Comparison of ENCODE assay signal across 20 cellular contexts in the genomic region with DNA sequence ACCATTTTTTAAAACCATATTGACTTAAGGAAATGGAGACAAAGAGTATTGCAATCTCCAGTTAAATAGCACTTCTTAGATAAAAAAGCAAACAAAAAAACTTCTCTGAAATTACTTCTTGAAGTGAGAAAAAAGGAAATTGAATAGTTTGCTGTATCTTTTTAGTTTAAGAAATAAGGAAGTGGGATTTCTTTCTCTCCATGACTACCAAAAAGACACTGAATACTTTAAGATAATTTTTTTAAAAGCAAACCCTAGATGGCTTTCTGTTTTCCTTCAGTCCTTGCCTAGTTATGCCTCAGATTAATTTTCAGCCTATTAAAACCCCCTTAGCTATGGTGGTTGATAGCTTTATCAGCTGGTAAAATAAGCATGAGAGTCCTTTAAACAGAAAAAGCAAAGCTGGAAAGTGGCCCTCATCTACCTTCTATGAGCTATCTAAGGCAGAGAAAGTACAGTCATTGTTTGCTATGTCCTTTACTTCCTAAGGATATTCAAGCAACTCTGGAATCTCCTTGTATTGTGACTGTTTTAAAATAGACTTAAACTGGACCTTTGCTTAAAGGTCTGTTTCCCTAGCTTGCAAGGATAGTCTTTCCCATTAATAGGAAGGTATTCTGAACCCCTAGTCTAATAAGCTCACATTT. TPM values are rescaled to one million over a fixed set of nuclear protein-coding genes. Genes with fewer than 3 reads are reported as not detected.
DNase-seq lines count a peak whose midpoint lies in the region; TF ChIP-seq lines count a peak whose summit lies in the region.
"Had no signal": no experiment of that assay in that cellular context is flagged by ENCODE, and none has a peak within 500 bp of the region (broad histone marks: within the 10 kb centered on the region; RNA-seq: fewer than 3 reads in every experiment).

No MANE protein-coding gene starts in this region.

- CTCF ChIA-PET in PC-9 (lab: Charles Lee): no interaction called here

- H3K27ac ChIP-seq in BLaER1 (no peak overlapping the region), HL-60 (replicated peaks) (peak overlapping the region; percentile 57), VCaP (peak overlapping the region; percentile 76), PC-9 (no peak overlapping the region)
- H3K27ac ChIP-seq: brain microvascular endothelial cell had no signal

- peaks cover 14% of the 10 kb centered on the region; the same call in 1 of the 2 replicates for H3F3A ChIP-seq in PC-9 (ENCODE audit: insufficient read depth, low read depth)

- POLR2A ChIA-PET in PC-9 (lab: Charles Lee; ENCODE audit: unreplicated experiment): interaction anchor here (0.6 kb wide), 1 partner anchor 295 kb away, joined by 5 read pairs; no protein-coding TSS in a partner anchor

- H3K79me2 ChIP-seq in PC-9 (ENCODE audit: low read depth): no peaks in the 10 kb centered on the region

- no peak overlapping the region for H3K4me3 Mint-ChIP-seq in mesothelial cell of epicardium
- H3K4me3 Mint-ChIP-seq: effector memory CD8-positive, alpha-beta T cell; immature natural killer cell had no signal

- peak overlapping the region; percentile 31; the same call in 1 of the 2 replicates for H3K4me2 ChIP-seq in BLaER1
- H3K4me2 ChIP-seq in PC-9: no peak overlapping the region

- H3K27me3 ChIP-seq in BLaER1 (no peaks in the 10 kb centered on the region), HL-60 (ENCODE audit: insufficient read depth, poor library complexity, severe bottlenecking) (no peaks in the 10 kb centered on the region), PC-9 (ENCODE audit: insufficient read depth, low read depth) (peaks cover 24% of the 10 kb centered on the region)

- DNase-seq in HL-60 (ENCODE audit: low read depth in 1 of 2, low spot score in 1 of 2): no peak
- DNase-seq in mesothelial cell of epicardium (ENCODE audit: low spot score in 2 of 2, unreplicated experiment in 2 of 2): no peak
- DNase-seq in head of caudate nucleus: no peak
- DNase-seq in T-helper 9 cell: no peak
- no peak for DNase-seq in PC-9
- DNase-seq in glomerular visceral epithelial cell (ENCODE audit: extremely low spot score): no peak
- DNase-seq: activated CD8-positive, alpha-beta memory T cell treated with anti-CD3 and anti-CD28 coated beads for 24 hours; brain microvascular endothelial cell; effector memory CD8-positive, alpha-beta T cell; foreskin fibroblast; immature natural killer cell; NCI-H1694 treated with DMSO at 0.1 percent for 48 hours; NCI-H774; SHP77; stimulated activated CD4-positive, alpha-beta T cell treated with anti-CD3 and anti-CD28 coated beads, Interleukin-2, amount 100 ng/mL, for 48 hours had no signal

- peaks cover 15% of the 10 kb centered on the region for H3K4me1 Mint-ChIP-seq in mesothelial cell of epicardium

- H3K36me3 ChIP-seq in BLaER1 (no peaks in the 10 kb centered on the region), PC-9 (ENCODE audit: low read depth) (no peaks in the 10 kb centered on the region)
- H3K36me3 ChIP-seq: brain microvascular endothelial cell had no signal

- peak overlapping the region; percentile 0 for H3K27ac Mint-ChIP-seq in mesothelial cell of epicardium
- H3K27ac Mint-ChIP-seq: effector memory CD8-positive, alpha-beta T cell; immature natural killer cell had no signal

- H3K4me1 ChIP-seq in BLaER1 (peaks cover 9% of the 10 kb centered on the region; the same call in 1 of the 2 replicates), PC-9 (replicated peaks; ENCODE audit: insufficient read depth) (no peaks in the 10 kb centered on the region)

- no peak for TF ChIP-seq CTCF in HL-60 (IDR thresholded peaks at IDR 0.05; ENCODE audit: insufficient read depth, low read length)
- no peak for TF ChIP-seq CTCF in VCaP (conservative IDR thresholded peaks at IDR 0.05)
- TF ChIP-seq CTCF in mesothelial cell of epicardium (IDR thresholded peaks at IDR 0.05; ENCODE audit: unreplicated experiment): no peak
- TF ChIP-seq CTCF in PC-9 (conservative IDR thresholded peaks at IDR 0.05): no peak

- H3K9me3 Mint-ChIP-seq in mesothelial cell of epicardium: no peaks in the 10 kb centered on the region
- H3K9me3 Mint-ChIP-seq: effector memory CD8-positive, alpha-beta T cell; IgD-negative memory B cell; immature natural killer cell had no signal

- intact Hi-C loops in head of caudate nucleus (cut with DNase I): loop anchor here (5.0 kb wide), 1 partner anchor 38 kb away; no protein-coding TSS in a partner anchor
- intact Hi-C loops in PC-9 (cut with micrococcal nuclease; ENCODE audit: unreplicated experiment): no loop called here

- no peaks in the 10 kb centered on the region for H3K9me2 ChIP-seq in PC-9 (ENCODE audit: insufficient read depth)

- H3K4me3 ChIP-seq in BLaER1 (no peak overlapping the region), HL-60 (replicated peaks; ENCODE audit: insufficient read depth, low read length) (no peak overlapping the region), PC-9 (no peak overlapping the region)

- no peaks in the 10 kb centered on the region for H3K36me3 Mint-ChIP-seq in mesothelial cell of epicardium
- H3K36me3 Mint-ChIP-seq: immature natural killer cell had no signal

- no peak overlapping the region for H2AFZ ChIP-seq in PC-9

- H3K9ac ChIP-seq in BLaER1: no peak overlapping the region

- no peaks in the 10 kb centered on the region for H4K20me1 ChIP-seq in BLaER1
- no peaks in the 10 kb centered on the region for H4K20me1 ChIP-seq in PC-9 (ENCODE audit: insufficient read depth)

- H3K27me3 Mint-ChIP-seq in mesothelial cell of epicardium (ENCODE audit: low read depth): peaks cover 37% of the 10 kb centered on the region
- H3K27me3 Mint-ChIP-seq: IgD-negative memory B cell had no signal

- no TSS peak for BruUV-seq in PC-9 (replicated peaks; lab: Mats Ljungman, UMichigan)

- 0 out of 2 replicates have a peak, but pooled peaks cover 4% of the 10 kb centered on the region for H3K9me3 ChIP-seq in BLaER1
- no peaks in the 10 kb centered on the region for H3K9me3 ChIP-seq in PC-9 (ENCODE audit: insufficient read depth, low read depth)

RNA-seq across cellular contexts. Expression of a gene that starts 28.6 kb away (rescaled TPM):
- 5.5 to 6.2 TPM (median 5.7 TPM) in 3 replicates for total RNA-seq in mesothelial cell of epicardium
- total RNA-seq in PC-9 (2021): 3.1 and 4.5 TPM in 2 replicates

RNA-seq across cellular contexts. Expression of a gene that starts 38.1 kb away (rescaled TPM):
- total RNA-seq in mesothelial cell of epicardium: 0.20 to 0.55 TPM (median 0.36 TPM) in 3 replicates
- total RNA-seq in PC-9 (2021): not detected in 2 replicates
- total RNA-seq: myocyte, ureter had no signal

RNA-seq across cellular contexts. Expression of a gene that starts 38.2 kb away (rescaled TPM):
- total RNA-seq in mesothelial cell of epicardium (0.52 to 1.1 TPM (median 0.84 TPM) in 3 replicates), PC-9 (2021) (0.35 TPM in 1 of 2 replicates, not detected in the other)
- total RNA-seq: myocyte, ureter had no signal

RNA-seq across cellular contexts. Expression of a gene that starts 51.5 kb away (rescaled TPM):
- total RNA-seq in mesothelial cell of epicardium: 14.5 to 16.7 TPM (median 15.4 TPM) in 3 replicates
- 12.8 and 14.9 TPM in 2 replicates for total RNA-seq in PC-9 (2021)

Comparison
In these comparisons a context has a peak if more than half of its experiments do, and no peak if none do; other contexts are left out.
1. H3K27ac ChIP-seq: peak in HL-60 (single experiment) and VCaP (single experiment); none in BLaER1 (single experiment) and PC-9 (single experiment).